Comparison of ENCODE assay signal across 27 cellular contexts in genomic region chr17:40576113-40576740, GRCh38. TPM values are rescaled to one million over a fixed set of nuclear protein-coding genes. Genes with fewer than 3 reads are reported as not detected.
A peak's percentile ranks its signal among the peaks of the same experiment; 100 is the strongest.
DNase-seq lines count a peak whose midpoint lies in the region; ATAC-seq and TF ChIP-seq lines count a peak whose summit lies in the region.
"Had no signal": no experiment of that assay in that cellular context is flagged by ENCODE, and none has a peak within 500 bp of the region (broad histone marks: within the 10 kb centered on the region; RNA-seq: fewer than 3 reads in every experiment).

No MANE protein-coding gene starts in this region.

- H3K27ac ChIP-seq in CD4-positive, alpha-beta T cell (ENCODE audit: low read depth, low read length) = peak overlapping the region; percentile 54
- H3K27ac ChIP-seq in VCaP (peak overlapping the region; percentile 33; the same call in 1 of the 2 replicates), endodermal cell (ENCODE audit: low read depth, low read length) (no peak overlapping the region)
- H3K27ac ChIP-seq: A549, suprapubic skin had no signal

- H3K27ac Mint-ChIP-seq in activated CD4-positive, alpha-beta T cell treated with anti-CD3 and anti-CD28 coated beads, Interleukin-2, amount 10 ng/mL, durations not matched to agents 24 days and 14 days = peak overlapping the region; percentile 71
- H3K27ac Mint-ChIP-seq in CD4-positive, alpha-beta T cell = peak overlapping the region; percentile 97
- no peak overlapping the region for H3K27ac Mint-ChIP-seq in endodermal cell

- no peaks in the 10 kb centered on the region for H3K27me3 Mint-ChIP-seq in activated CD4-positive, alpha-beta T cell treated with anti-CD3 and anti-CD28 coated beads, Interleukin-2, amount 10 ng/mL, durations not matched to agents 24 days and 14 days
- no peaks in the 10 kb centered on the region for H3K27me3 Mint-ChIP-seq in CD4-positive, alpha-beta T cell
- H3K27me3 Mint-ChIP-seq in endodermal cell (ENCODE audit: insufficient read depth) = peaks cover 34% of the 10 kb centered on the region

- H3K4me1 ChIP-seq in endodermal cell (ENCODE audit: control insufficient read depth, insufficient read depth, low read length) = no peaks in the 10 kb centered on the region
- H3K4me1 ChIP-seq: A549 had no signal

- intact Hi-C loops in activated CD4-positive, alpha-beta T cell treated with anti-CD3 and anti-CD28 coated beads, Interleukin-2, amount 10 ng/mL, durations not matched to agents 24 days and 14 days (cut with micrococcal nuclease) = loop anchor here (2.0 kb wide), 1 partner anchor 13 kb away; no protein-coding TSS in a partner anchor
- intact Hi-C loops in CD4-positive, alpha-beta T cell (cut with DNase I, micrococcal nuclease) = no loop called here
- intact Hi-C loops in sciatic nerve (cut with DNase I) = no loop called here

- TF ChIP-seq CTCF in CD4-positive, alpha-beta T cell (IDR thresholded peaks at IDR 0.05) = no peak
- TF ChIP-seq CTCF in VCaP (conservative IDR thresholded peaks at IDR 0.05) (no peak), endodermal cell (conservative IDR thresholded peaks at IDR 0.05) (no peak)

- CTCF ChIA-PET in CD4-positive, alpha-beta T cell (lab: Charles Lee) = interaction anchor here (1.0 to 2.8 kb wide), 8 partner anchors 9 to 44 kb away, joined by 3 to 19 read pairs (median 5); partner anchors contain the start of gene CCR7

- no peak overlapping the region for H3K4me3 ChIP-seq in endodermal cell (ENCODE audit: low read length)
- H3K4me3 ChIP-seq: A549, skin epidermis, suprapubic skin had no signal

- 78 to 93% methylated on average over 2 to 5 of the region's 5 CpGs for WGBS in endodermal cell (ENCODE audit: insufficient coverage in 1 of 2, insufficient read length in 1 of 2), 2 experiments

- H3K9me3 ChIP-seq in CD4-positive, alpha-beta T cell (ENCODE audit: control insufficient read depth, low read length) = peaks cover 13% of the 10 kb centered on the region
- H3K9me3 ChIP-seq in endodermal cell (ENCODE audit: control insufficient read depth, low read length) = peaks cover 12% of the 10 kb centered on the region

- POLR2A ChIA-PET in CD4-positive, alpha-beta T cell (lab: Charles Lee) = interaction anchor here (0.7 to 33.8 kb wide), 13 partner anchors 7 to 1112 kb away, joined by 3 to 1290 read pairs (median 5); partner anchors contain the start of gene CCR7

- no peaks in the 10 kb centered on the region for H3K36me3 ChIP-seq in endodermal cell (ENCODE audit: control insufficient read depth, insufficient read depth, low read length)
- H3K36me3 ChIP-seq: suprapubic skin had no signal

- peaks cover 29% of the 10 kb centered on the region for H3K36me3 Mint-ChIP-seq in activated CD4-positive, alpha-beta T cell treated with anti-CD3 and anti-CD28 coated beads, Interleukin-2, amount 10 ng/mL, durations not matched to agents 24 days and 14 days (ENCODE audit: low read depth)
- peaks cover 50% of the 10 kb centered on the region for H3K36me3 Mint-ChIP-seq in CD4-positive, alpha-beta T cell (ENCODE audit: low read depth)
- H3K36me3 Mint-ChIP-seq in endodermal cell (ENCODE audit: low read depth) = no peaks in the 10 kb centered on the region

- ATAC-seq in CD4-positive, alpha-beta T cell (ENCODE audit: poor library complexity) = peak; percentile 49
- ATAC-seq in sciatic nerve = no peak
- ATAC-seq: A549 had no signal

- H3K9ac ChIP-seq in endodermal cell (ENCODE audit: extremely low read depth, low read length, poor library complexity, severe bottlenecking) = no peak overlapping the region
- H3K9ac ChIP-seq: SK-N-SH had no signal

- DNase-seq in activated CD4-positive, alpha-beta T cell treated with anti-CD3 and anti-CD28 coated beads, Interleukin-2, amount 10 ng/mL, durations not matched to agents 24 days and 14 days = peak; percentile 66
- DNase-seq in activated CD4-positive, alpha-beta T cell treated with anti-CD3 and anti-CD28 coated beads for 1 hour = no peak
- no peak for DNase-seq in CD4-positive, alpha-beta T cell
- DNase-seq in endodermal cell (peak; percentile 13), medulla oblongata (ENCODE audit: extremely low spot score) (no peak), SW 1271 (lab: John Stamatoyannopoulos, UW) (no peak), sciatic nerve (ENCODE audit: low spot score) (no peak)
- DNase-seq: activated gamma-delta T cell treated with Interleukin-2 at 50 U/mL for 16 hours; COR-L47; DMS79; glutamatergic neuron; IMR-90; mesenchymal stem cell; NCI-H2081; NCI-H226; NCI-H748 treated with DMSO at 0.1 percent for 48 hours; nucleus accumbens; RPMI8226; SK-N-SH; stimulated activated CD4-positive, alpha-beta T cell treated with anti-CD3 and anti-CD28 coated beads, Interleukin-1b, Interleukin-23, amount 100 ng/mL, for 48 hours; T1000 had no signal

- peak overlapping the region; percentile 16 for H3K4me3 Mint-ChIP-seq in activated CD4-positive, alpha-beta T cell treated with anti-CD3 and anti-CD28 coated beads, Interleukin-2, amount 10 ng/mL, durations not matched to agents 24 days and 14 days
- H3K4me3 Mint-ChIP-seq in CD4-positive, alpha-beta T cell = peak overlapping the region; percentile 61
- H3K4me3 Mint-ChIP-seq in endodermal cell = no peak overlapping the region

- peaks cover 49% of the 10 kb centered on the region for H3K4me1 Mint-ChIP-seq in activated CD4-positive, alpha-beta T cell treated with anti-CD3 and anti-CD28 coated beads, Interleukin-2, amount 10 ng/mL, durations not matched to agents 24 days and 14 days
- peaks cover 83% of the 10 kb centered on the region for H3K4me1 Mint-ChIP-seq in CD4-positive, alpha-beta T cell (ENCODE audit: low read depth)
- no peaks in the 10 kb centered on the region for H3K4me1 Mint-ChIP-seq in endodermal cell

- peaks cover 25% of the 10 kb centered on the region for H3K9me3 Mint-ChIP-seq in activated CD4-positive, alpha-beta T cell treated with anti-CD3 and anti-CD28 coated beads, Interleukin-2, amount 10 ng/mL, durations not matched to agents 24 days and 14 days
- peaks cover 15% of the 10 kb centered on the region for H3K9me3 Mint-ChIP-seq in CD4-positive, alpha-beta T cell
- peaks cover 7% of the 10 kb centered on the region for H3K9me3 Mint-ChIP-seq in endodermal cell

- no peaks in the 10 kb centered on the region for H3K27me3 ChIP-seq in CD4-positive, alpha-beta T cell (ENCODE audit: control insufficient read depth, insufficient read depth, low read length)
- no peaks in the 10 kb centered on the region for H3K27me3 ChIP-seq in endodermal cell (ENCODE audit: control insufficient read depth, insufficient read depth, low read length, poor library complexity, severe bottlenecking)
- H3K27me3 ChIP-seq: suprapubic skin had no signal

RNA-seq across cellular contexts. Expression of gene CCR7, which starts 11.0 kb away (rescaled TPM):
- total RNA-seq in activated CD4-positive, alpha-beta T cell treated with anti-CD3 and anti-CD28 coated beads, Interleukin-2, amount 10 ng/mL, durations not matched to agents 24 days and 14 days = 217 and 220 TPM in 2 replicates
- total RNA-seq in CD4-positive, alpha-beta T cell = 100 to 1,000 TPM; 170 to 180 TPM
- under 1 TPM in 1 of 2 donors, not detected in 1; 0.53 TPM for total RNA-seq in endodermal cell
- 0.21 TPM for polyA plus RNA-seq in endodermal cell (2013, experiment 1 of 2)
- not detected for polyA plus RNA-seq in endodermal cell (2013, experiment 2 of 2)
- 1.4 TPM for total RNA-seq in sciatic nerve
- total RNA-seq: endothelial cell of umbilical vein, myocyte had no signal
- polyA plus RNA-seq: SK-N-SH had no signal

Comparison
In these comparisons a context has a peak if more than half of its experiments do, and no peak if none do; other contexts are left out.
1. DNase-seq: peak in activated CD4-positive, alpha-beta T cell treated with anti-CD3 and anti-CD28 coated beads, Interleukin-2, amount 10 ng/mL, durations not matched to agents 24 days and 14 days (single experiment) and endodermal cell (single experiment); none in activated CD4-positive, alpha-beta T cell treated with anti-CD3 and anti-CD28 coated beads for 1 hour (single experiment), CD4-positive, alpha-beta T cell (0 of 10), medulla oblongata (single experiment), SW 1271 (0 of 2) and sciatic nerve (single experiment).
2. RNA of gene CCR7, which starts 11.0 kb away (total RNA-seq): 217 to 220 TPM in activated CD4-positive, alpha-beta T cell treated with anti-CD3 and anti-CD28 coated beads, Interleukin-2, amount 10 ng/mL, durations not matched to agents 24 days and 14 days and 170 to 180 TPM in CD4-positive, alpha-beta T cell; 1.4 TPM in sciatic nerve (single experiment) and 0.53 TPM in endodermal cell; every median in the first group is over 10 times any median in the second.